In the genomic region with DNA sequence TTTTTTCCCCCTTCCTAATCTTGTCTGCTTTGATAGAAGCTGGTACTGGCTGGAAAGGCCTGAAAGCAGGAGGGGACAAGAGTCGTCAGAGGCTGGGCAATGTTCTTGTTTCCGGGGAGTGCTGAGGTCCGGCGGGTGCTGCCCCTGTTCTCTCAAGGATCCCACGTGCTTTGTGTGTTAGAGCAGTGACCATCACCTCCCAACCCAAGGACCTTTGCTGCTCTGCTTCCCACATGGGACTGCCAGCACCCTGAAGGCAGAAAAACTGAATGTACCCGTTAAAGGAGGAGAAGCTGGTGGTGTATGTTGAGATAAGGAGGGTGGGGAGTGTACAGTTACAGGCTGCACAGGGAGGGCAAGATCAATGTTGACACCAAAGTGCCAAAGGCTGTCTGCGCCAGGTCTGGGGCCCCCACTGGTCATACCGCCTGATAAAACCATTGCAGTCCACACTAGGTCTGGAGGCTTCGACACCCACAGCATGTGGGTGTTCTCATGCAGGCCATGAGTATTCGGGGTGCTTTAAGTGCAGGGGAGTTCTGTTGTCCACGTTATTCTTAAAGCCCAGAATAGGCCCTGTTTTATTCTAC, we compare ENCODE assay signal across 26 cellular contexts. TPM values are rescaled to one million over a fixed set of nuclear protein-coding genes. Genes with fewer than 3 reads are reported as not detected.
"Had no signal": no experiment of that assay in that cellular context is flagged by ENCODE, and none has a peak within 500 bp of the region (broad histone marks: within the 10 kb centered on the region; RNA-seq: fewer than 3 reads in every experiment).

No MANE protein-coding gene starts in this region.

- H3K4me3 ChIP-seq: body of pancreas, esophagus muscularis mucosa, gastrocnemius medialis, left ventricle myocardium inferior, thyroid gland, upper lobe of right lung had no signal

- H3K27ac Mint-ChIP-seq: activated CD4-positive, alpha-beta memory T cell treated with anti-CD3 and anti-CD28 coated beads for 36 hours; activated naive CD8-positive, alpha-beta T cell treated with anti-CD3 and anti-CD28 coated beads, Interleukin-2, amount 50 U/mL, for 24 hours; mesothelial cell of epicardium had no signal

- ATAC-seq: activated naive CD8-positive, alpha-beta T cell treated with anti-CD3 and anti-CD28 coated beads, Interleukin-2, amount 50 U/mL, for 24 hours; body of pancreas; effector memory CD8-positive, alpha-beta T cell; gastrocnemius medialis; naive thymus-derived CD8-positive, alpha-beta T cell; upper lobe of right lung had no signal

- H3K27me3 Mint-ChIP-seq: activated CD4-positive, alpha-beta memory T cell treated with anti-CD3 and anti-CD28 coated beads for 36 hours; activated naive CD8-positive, alpha-beta T cell treated with anti-CD3 and anti-CD28 coated beads, Interleukin-2, amount 50 U/mL, for 24 hours; effector memory CD8-positive, alpha-beta T cell; naive thymus-derived CD8-positive, alpha-beta T cell had no signal

- H3K9me3 ChIP-seq: body of pancreas, esophagus muscularis mucosa, gastrocnemius medialis, left ventricle myocardium inferior, thyroid gland, upper lobe of right lung had no signal

- H3K27ac ChIP-seq: body of pancreas, esophagus muscularis mucosa, gastrocnemius medialis, left ventricle myocardium inferior, thyroid gland, upper lobe of right lung had no signal

- H3K4me1 ChIP-seq: body of pancreas, esophagus muscularis mucosa, thyroid gland, upper lobe of right lung had no signal

- H3K9me3 Mint-ChIP-seq: activated CD4-positive, alpha-beta memory T cell treated with anti-CD3 and anti-CD28 coated beads for 36 hours; activated naive CD8-positive, alpha-beta T cell treated with anti-CD3 and anti-CD28 coated beads, Interleukin-2, amount 50 U/mL, for 24 hours; effector memory CD8-positive, alpha-beta T cell; mesothelial cell of epicardium; naive thymus-derived CD8-positive, alpha-beta T cell had no signal

- H3K4me1 Mint-ChIP-seq: activated naive CD8-positive, alpha-beta T cell treated with anti-CD3 and anti-CD28 coated beads, Interleukin-2, amount 50 U/mL, for 24 hours; mesothelial cell of epicardium had no signal

- H3K27me3 ChIP-seq: body of pancreas, esophagus muscularis mucosa, gastrocnemius medialis, thyroid gland, upper lobe of right lung had no signal

- DNase-seq: activated CD4-positive, alpha-beta memory T cell treated with anti-CD3 and anti-CD28 coated beads for 36 hours; activated CD4-positive, alpha-beta T cell treated with anti-CD3 and anti-CD28 coated beads for 48 hours; activated effector memory CD4-positive, alpha-beta T cell treated with anti-CD3 and anti-CD28 coated beads, Interleukin-2, amount 50 U/mL, for 16 hours; activated naive CD4-positive, alpha-beta T cell treated with anti-CD3 and anti-CD28 coated beads, Interleukin-2, amount 50 U/mL, for 16 hours; activated naive CD8-positive, alpha-beta T cell treated with anti-CD3 and anti-CD28 coated beads, Interleukin-2, amount 50 U/mL, for 24 hours; body of pancreas; central memory CD4-positive, alpha-beta T cell; effector memory CD8-positive, alpha-beta T cell; gastrocnemius medialis; hippocampal formation; left ventricle myocardium inferior; naive thymus-derived CD8-positive, alpha-beta T cell; retina; stimulated activated CD4-positive, alpha-beta T cell treated with anti-CD3 and anti-CD28 coated beads, Interleukin-2, amount 100 ng/mL, for 48 hours; stimulated activated CD8-positive, alpha-beta memory T cell treated with anti-CD3 and anti-CD28 coated beads, Interleukin-4, amount 100 ng/mL, for 48 hours; stimulated activated naive CD4-positive, alpha-beta T cell treated with Interleukin-2 at 50 U/mL for 16 hours; T-helper 1 cell; thyroid gland; upper lobe of right lung had no signal

- H3K4me3 Mint-ChIP-seq: activated CD4-positive, alpha-beta memory T cell treated with anti-CD3 and anti-CD28 coated beads for 36 hours; activated naive CD8-positive, alpha-beta T cell treated with anti-CD3 and anti-CD28 coated beads, Interleukin-2, amount 50 U/mL, for 24 hours; effector memory CD8-positive, alpha-beta T cell; mesothelial cell of epicardium; naive thymus-derived CD8-positive, alpha-beta T cell had no signal

RNA-seq across cellular contexts. Expression of gene C20orf173, which starts 15.0 kb away (rescaled TPM):
- total RNA-seq: activated CD4-positive, alpha-beta memory T cell treated with anti-CD3 and anti-CD28 coated beads for 36 hours; body of pancreas; dermis microvascular lymphatic vessel endothelial cell; endothelial cell of umbilical vein; esophagus muscularis mucosa; gastrocnemius medialis; left ventricle myocardium inferior; lung microvascular endothelial cell; mesothelial cell of epicardium; naive thymus-derived CD8-positive, alpha-beta T cell; osteoblast; posterior vena cava; thyroid gland; upper lobe of right lung had no signal
- polyA plus RNA-seq: endothelial cell of umbilical vein; naive thymus-derived CD8-positive, alpha-beta T cell had no signal
